In the genomic region with DNA sequence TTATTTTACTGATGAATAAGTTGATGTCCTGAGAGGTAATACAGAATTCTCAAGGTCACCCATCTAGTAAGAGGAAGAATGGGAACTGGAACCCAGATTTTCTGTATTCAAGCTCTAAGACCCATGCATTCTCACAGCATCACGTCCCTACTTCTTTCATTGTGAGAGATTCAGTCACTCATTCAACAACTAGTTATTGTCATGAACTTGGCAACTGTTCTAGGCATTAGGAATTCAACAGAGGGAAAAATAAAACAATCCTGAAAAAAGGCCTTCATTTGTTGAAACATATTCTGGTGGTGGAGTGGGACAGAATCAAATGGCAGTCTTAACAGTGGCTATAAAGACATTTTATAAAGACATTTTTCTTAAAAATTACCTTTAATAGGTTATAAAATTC, we compare ENCODE assay signal across 20 cellular contexts.
DNase-seq lines count a peak whose midpoint lies in the region; ATAC-seq and TF ChIP-seq lines count a peak whose summit lies in the region.
"Had no signal": no experiment of that assay in that cellular context is flagged by ENCODE, and none has a peak within 500 bp of the region (broad histone marks: within the 10 kb centered on the region; RNA-seq: fewer than 3 reads in every experiment).

No MANE protein-coding gene starts in this region.

- no peak overlapping the region for H2BK15ac ChIP-seq in IMR-90 (ENCODE audit: low read depth, low read length)

- H3K36me3 ChIP-seq in IMR-90 (ENCODE audit: control insufficient read depth, insufficient read depth, low read length): no peaks in the 10 kb centered on the region
- H3K36me3 ChIP-seq: BE2C had no signal

- H3K23ac ChIP-seq in IMR-90 (ENCODE audit: low read depth, low read length): no peak overlapping the region

- TF ChIP-seq CTCF in IMR-90 (conservative IDR thresholded peaks at IDR 0.05; ENCODE audit: low read depth, low read length): no peak

- H2BK20ac ChIP-seq in IMR-90 (ENCODE audit: low read depth, low read length): 0 out of 2 replicates have a peak overlapping the region, but pooled peaks have one; percentile 11

- intact Hi-C loops in IMR-90 (cut with micrococcal nuclease): loop anchor here (5.0 kb wide), 1 partner anchor 395 kb away; no protein-coding TSS in a partner anchor

- H2AK9ac ChIP-seq in IMR-90 (replicated peaks; ENCODE audit: low read depth, low read length, poor library complexity): no peak overlapping the region

- H3K9me3 ChIP-seq in IMR-90 (ENCODE audit: control insufficient read depth, insufficient read depth, low read length): no peaks in the 10 kb centered on the region
- H3K9me3 ChIP-seq: BE2C had no signal

- no peak overlapping the region for H4K5ac ChIP-seq in IMR-90 (ENCODE audit: low read depth, low read length)

- H3K4ac ChIP-seq in IMR-90 (ENCODE audit: low read depth, low read length): no peak overlapping the region

- no peak overlapping the region for H2BK120ac ChIP-seq in IMR-90 (ENCODE audit: low read depth, low read length)

- H2BK5ac ChIP-seq in IMR-90 (ENCODE audit: low read depth, low read length, poor library complexity, severe bottlenecking): no peak overlapping the region

- no peak overlapping the region for H3K9ac ChIP-seq in IMR-90 (ENCODE audit: low read depth, low read length)

- H3K4me1 ChIP-seq in IMR-90 (ENCODE audit: control insufficient read depth, insufficient read depth, low read length): peaks cover 5% of the 10 kb centered on the region

- no peak overlapping the region for H4K91ac ChIP-seq in IMR-90 (ENCODE audit: insufficient read depth, low read depth, low read length)

- H3K79me1 ChIP-seq in IMR-90 (ENCODE audit: low read depth in 1 of 2, low read length in 2 of 2): peaks cover 0 to 4% of the 10 kb centered on the region in 2 experiments; a peak in 1 of 4 replicates

- no peak overlapping the region for H3K14ac ChIP-seq in IMR-90 (replicated peaks; ENCODE audit: low read depth, low read length)

- H3K27ac ChIP-seq in IMR-90 (ENCODE audit: insufficient read depth, low read length): no peak overlapping the region

- no peak for TF ChIP-seq RAD21 in IMR-90 (IDR thresholded peaks at IDR 0.05; ENCODE audit: low read length)

- dilution Hi-C loops in IMR-90 (cut with HindIII; ENCODE audit: low sequenced_read_pairs, unreplicated experiment): no loop called here

- no peaks in the 10 kb centered on the region for H4K20me1 ChIP-seq in IMR-90 (ENCODE audit: insufficient read depth, low read length)

- H3K56ac ChIP-seq in IMR-90 (ENCODE audit: extremely low read depth, insufficient read depth, low read length): no peak overlapping the region

- H4K8ac ChIP-seq in IMR-90 (ENCODE audit: low read depth in 2 of 2, low read length in 2 of 2): no peak overlapping the region

- DNase-seq in Ammon's horn (ENCODE audit: low spot score) (peak; percentile 68), IMR-90 (no peak), globus pallidus (ENCODE audit: low spot score) (peak; percentile 83), pons (ENCODE audit: low spot score) (peak; percentile 96), NCI-H748 (lab: John Stamatoyannopoulos, UW; ENCODE audit: unreplicated experiment) (no peak), germinal center (ENCODE audit: low spot score) (no peak), HT-29 (ENCODE audit: low spot score) (no peak), NCI-H1417 treated with DMSO at 0.1 percent for 48 hours (lab: John Stamatoyannopoulos, UW) (no peak)
- DNase-seq: 8988T; C1 segment of cervical spinal cord; CD4-positive, CD25-positive, alpha-beta regulatory T cell; CD8-positive, alpha-beta memory T cell; COR-L47; GDM1; H7; HFFc6 had no signal

- no peak overlapping the region for H2AFZ ChIP-seq in IMR-90 (replicated peaks; ENCODE audit: low read length, poor library complexity)
- H2AFZ ChIP-seq: GM23338 had no signal

- no peak overlapping the region for H3K4me2 ChIP-seq in IMR-90 (ENCODE audit: low read depth, low read length)
- H3K4me2 ChIP-seq: GM23338 had no signal

- in situ Hi-C loops in IMR-90 (cut with MboI; ENCODE audit: low sequenced_read_pairs): loop anchor here (10.0 kb wide), 1 partner anchor 1092 kb away; no protein-coding TSS in a partner anchor

- POLR2A ChIA-PET in IMR-90 (lab: Charles Lee; ENCODE audit: unreplicated experiment): no interaction called here

- no peak overlapping the region for H3K18ac ChIP-seq in IMR-90 (ENCODE audit: low read depth, low read length)

- no peak overlapping the region for H3K4me3 ChIP-seq in IMR-90 (ENCODE audit: insufficient read depth, low read depth, low read length)
- H3K4me3 ChIP-seq: GM23338 had no signal

- CTCF ChIA-PET in IMR-90 (lab: Yijun Ruan, JAX): no interaction called here

- no peaks in the 10 kb centered on the region for H3K27me3 ChIP-seq in IMR-90 (ENCODE audit: control insufficient read depth, insufficient read depth, low read length)
- H3K27me3 ChIP-seq: BE2C had no signal

- no peak for TF ChIP-seq POLR2A in IMR-90 (IDR thresholded peaks at IDR 0.05; ENCODE audit: low read depth, low read length)

- WGBS in IMR-90 (ENCODE audit: extremely low coverage in 2 of 2, insufficient read length in 1 of 2), 2 experiments: no CpG with 5 or more reads among the region's 1 CpG

- ATAC-seq in IMR-90 (ENCODE audit: low read depth): no peak
- ATAC-seq: GM23338, HCT116, HepG2 had no signal

- no peaks in the 10 kb centered on the region for H3K9me1 ChIP-seq in IMR-90 (ENCODE audit: insufficient read depth, low read length)

- no TSS peak for BruUV-seq in IMR-90 (replicated peaks; lab: Mats Ljungman, UMichigan)

- no peak overlapping the region for H2AK5ac ChIP-seq in IMR-90 (ENCODE audit: low read depth, low read length)

TF ChIP-seq in IMR-90, 13 proteins besides CTCF, POLR2A, EP300 and RAD21:
- TF ChIP-seq MXI1 (IDR thresholded peaks at IDR 0.05; ENCODE audit: borderline replicate concordance, low read depth, low read length): no peak
- no peak for TF ChIP-seq CHD1 (IDR thresholded peaks at IDR 0.05; ENCODE audit: low read depth, low read length)
- no peak for TF ChIP-seq RCOR1 (IDR thresholded peaks at IDR 0.05; ENCODE audit: insufficient replicate concordance, low read length)
- TF ChIP-seq RFX5 (IDR thresholded peaks at IDR 0.05; ENCODE audit: low read depth, low read length): no peak
- no peak for TF ChIP-seq FOS (IDR thresholded peaks at IDR 0.05; ENCODE audit: low read depth, low read length)
- TF ChIP-seq BHLHE40 (IDR thresholded peaks at IDR 0.05; ENCODE audit: low read depth, low read length): no peak
- no peak for TF ChIP-seq MAFK (IDR thresholded peaks at IDR 0.05; ENCODE audit: low read depth, low read length)
- TF ChIP-seq MAZ (IDR thresholded peaks at IDR 0.05; ENCODE audit: borderline replicate concordance, low read depth, low read length): no peak
TF ChIP-seq in IMR-90: peak in this region for 0.

Comparison
In these comparisons a context has a peak if more than half of its experiments do, and no peak if none do; other contexts are left out.
1. DNase-seq: peak in Ammon's horn (single experiment), globus pallidus (single experiment) and pons (single experiment); none in IMR-90 (single experiment), NCI-H748 (single experiment), germinal center (single experiment), HT-29 (single experiment) and NCI-H1417 treated with DMSO at 0.1 percent for 48 hours (single experiment).